ENCODE assay signal across 17 cellular contexts in genomic region chr3:118267588-118267987, GRCh38.
DNase-seq lines count a peak whose midpoint lies in the region; ATAC-seq, FAIRE-seq and TF ChIP-seq lines count a peak whose summit lies in the region.
"Had no signal": no experiment of that assay in that cellular context is flagged by ENCODE, and none has a peak within 500 bp of the region (broad histone marks: within the 10 kb centered on the region; RNA-seq: fewer than 3 reads in every experiment).

No MANE protein-coding gene starts in this region.

- H3K4me3 ChIP-seq in bronchial epithelial cell (ENCODE audit: low read depth, low read length) (no peak overlapping the region), MG63 (no peak overlapping the region), heart left ventricle (no peak overlapping the region), tibial artery (no peak overlapping the region)
- H3K4me3 ChIP-seq: GM23248 had no signal

- no peak for TF ChIP-seq POLR2A in heart left ventricle (IDR thresholded peaks at IDR 0.05)

- DNase-seq in OCI-M1 (lab: John Stamatoyannopoulos, UW) = peak; percentile 32
- DNase-seq in bronchial epithelial cell (ENCODE audit: low read depth) = peak; percentile 87
- no peak for DNase-seq in MG63
- DNase-seq in heart left ventricle = no peak
- no peak for DNase-seq in tibial artery
- DNase-seq: BE2C; CD4-positive, alpha-beta memory T cell; DMS79; GM23248; IMR-90 had no signal

- 84 to 88% (median 86%) methylated on average over 3 of the region's 3 CpGs for WGBS in heart left ventricle, 4 donors

- H3K9me3 ChIP-seq in MG63 = peaks cover 3% of the 10 kb centered on the region; the same call in 1 of the 2 replicates
- peaks cover 0 to 28% (median 7%) of the 10 kb centered on the region in 12 donors for H3K9me3 ChIP-seq in heart left ventricle
- no peaks in the 10 kb centered on the region for H3K9me3 ChIP-seq in tibial artery
- H3K9me3 ChIP-seq: BE2C had no signal

- TF ChIP-seq CTCF in bronchial epithelial cell (IDR thresholded peaks at IDR 0.05; ENCODE audit: insufficient read depth, low read length, severe bottlenecking) (no peak), heart left ventricle (IDR thresholded peaks at IDR 0.05) (no peak), tibial artery (IDR thresholded peaks at IDR 0.05) (no peak)

- H3K27me3 ChIP-seq in bronchial epithelial cell (ENCODE audit: control insufficient read depth, insufficient read depth, low read length) = no peaks in the 10 kb centered on the region
- no peaks in the 10 kb centered on the region for H3K27me3 ChIP-seq in MG63
- H3K27me3 ChIP-seq in heart left ventricle = no peaks in the 10 kb centered on the region
- no peaks in the 10 kb centered on the region for H3K27me3 ChIP-seq in tibial artery
- H3K27me3 ChIP-seq: BE2C had no signal

- ATAC-seq in GM19351 (IDR thresholded peaks at IDR 0.05; ENCODE audit: unreplicated experiment) = peak; percentile 66
- ATAC-seq in HG02678 (IDR thresholded peaks at IDR 0.05; ENCODE audit: unreplicated experiment) = no peak
- ATAC-seq in heart left ventricle = no peak
- ATAC-seq: HCT116 had no signal

- no peaks in the 10 kb centered on the region for H3K4me1 ChIP-seq in heart left ventricle
- H3K4me1 ChIP-seq in tibial artery = no peaks in the 10 kb centered on the region
- H3K4me1 ChIP-seq: BE2C had no signal

- intact Hi-C loops in heart left ventricle (cut with DNase I) (no loop called here), tibial artery (cut with DNase I; ENCODE audit: low total_unique reads) (no loop called here)

- no peaks in the 10 kb centered on the region for H3K36me3 ChIP-seq in bronchial epithelial cell (ENCODE audit: control insufficient read depth, insufficient read depth, low read length)
- H3K36me3 ChIP-seq in MG63 = no peaks in the 10 kb centered on the region
- no peaks in the 10 kb centered on the region for H3K36me3 ChIP-seq in heart left ventricle
- H3K36me3 ChIP-seq in tibial artery = no peaks in the 10 kb centered on the region
- H3K36me3 ChIP-seq: BE2C had no signal

- H3K27ac ChIP-seq in heart left ventricle (no peak overlapping the region), tibial artery (no peak overlapping the region)
- H3K27ac ChIP-seq: C4-2B, GM23248 had no signal

- no peak for FAIRE-seq in bronchial epithelial cell (lab: Jason Lieb, UNC)
- FAIRE-seq: A204.1, GM18507, H54 had no signal

Comparison
In these comparisons a context has a peak if more than half of its experiments do, and no peak if none do; other contexts are left out.
1. DNase-seq: peak in OCI-M1 (single experiment) and bronchial epithelial cell (single experiment); none in MG63 (single experiment), heart left ventricle (0 of 5) and tibial artery (0 of 2).